22 cellular contexts compared by ENCODE assay signal in genomic region chr16:84990782-84991181, GRCh38. TPM values are rescaled to one million over a fixed set of nuclear protein-coding genes. Genes with fewer than 3 reads are reported as not detected.
DNase-seq lines count a peak whose midpoint lies in the region; FAIRE-seq and TF ChIP-seq lines count a peak whose summit lies in the region.
"Had no signal": no experiment of that assay in that cellular context is flagged by ENCODE, and none has a peak within 500 bp of the region (broad histone marks: within the 10 kb centered on the region; RNA-seq: fewer than 3 reads in every experiment).

No MANE protein-coding gene starts in this region.

- no peak overlapping the region for H3K27ac ChIP-seq in brain microvascular endothelial cell
- H3K27ac ChIP-seq: SJSA1 had no signal

- 93 to 97% methylated on average over 9 of the region's 9 CpGs for WGBS in lower leg skin, 2 donors

- DNase-seq in CD14-positive monocyte (ENCODE audit: low spot score) (no peak), G401 (ENCODE audit: low spot score) (peak; percentile 66), osteocyte (ENCODE audit: extremely low spot score, unreplicated experiment) (no peak), NCI-H748 (lab: John Stamatoyannopoulos, UW; ENCODE audit: unreplicated experiment) (no peak), brain microvascular endothelial cell (no peak), lower leg skin (ENCODE audit: low spot score in 2 of 2) (no peak), H54 (ENCODE audit: insufficient read length, low spot score) (no peak)
- DNase-seq: DMS79, Karpas-422, MV-4-11, NCI-H1694, NCI-H2081, NCI-H2171, NCI-H526, OCI-M1 had no signal

- peaks cover 0 to 3% (median 0%) of the 10 kb centered on the region in 3 donors for H3K27me3 Mint-ChIP-seq in CD14-positive monocyte (ENCODE audit: low read depth in 3 of 3)
- H3K27me3 Mint-ChIP-seq in dendritic cell treated with granulocyte-macrophage colony-stimulating factor and Interleukin-4, amounts not matched to agents 40 ng/mL and 50 ng/mL, for 4 days = no peaks in the 10 kb centered on the region
- H3K27me3 Mint-ChIP-seq in osteocyte (ENCODE audit: unreplicated experiment) = no peaks in the 10 kb centered on the region
- H3K27me3 Mint-ChIP-seq: B cell had no signal

- peaks cover 89 to 98% of the 10 kb centered on the region in 2 donors for H3K36me3 Mint-ChIP-seq in CD14-positive monocyte
- H3K36me3 Mint-ChIP-seq in dendritic cell treated with granulocyte-macrophage colony-stimulating factor and Interleukin-4, amounts not matched to agents 40 ng/mL and 50 ng/mL, for 4 days (ENCODE audit: low read depth) = peaks cover 100% of the 10 kb centered on the region
- H3K36me3 Mint-ChIP-seq in osteocyte (ENCODE audit: unreplicated experiment) = peaks cover 31% of the 10 kb centered on the region

- no peaks in the 10 kb centered on the region for H3K27me3 ChIP-seq in brain microvascular endothelial cell (replicated peaks)
- H3K27me3 ChIP-seq: SJSA1 had no signal

- H3K9me3 Mint-ChIP-seq in CD14-positive monocyte (peaks cover 0 to 2% (median 0%) of the 10 kb centered on the region in 7 donors), osteocyte (ENCODE audit: unreplicated experiment) (no peaks in the 10 kb centered on the region)
- H3K9me3 Mint-ChIP-seq in dendritic cell treated with granulocyte-macrophage colony-stimulating factor and Interleukin-4, amounts not matched to agents 40 ng/mL and 50 ng/mL, for 4 days = no peaks in the 10 kb centered on the region

- H3K27ac Mint-ChIP-seq in CD14-positive monocyte = peak overlapping the region in 4 of 7 donors; percentile 33 to 99 (median 79)
- H3K27ac Mint-ChIP-seq in dendritic cell treated with granulocyte-macrophage colony-stimulating factor and Interleukin-4, amounts not matched to agents 40 ng/mL and 50 ng/mL, for 4 days = peak overlapping the region; percentile 1
- peak overlapping the region; percentile 23 for H3K27ac Mint-ChIP-seq in osteocyte (ENCODE audit: unreplicated experiment)
- H3K27ac Mint-ChIP-seq: B cell had no signal

- H3K4me1 Mint-ChIP-seq in CD14-positive monocyte (peaks cover 75% of the 10 kb centered on the region), osteocyte (ENCODE audit: unreplicated experiment) (peaks cover 74% of the 10 kb centered on the region)
- H3K4me1 Mint-ChIP-seq in dendritic cell treated with granulocyte-macrophage colony-stimulating factor and Interleukin-4, amounts not matched to agents 40 ng/mL and 50 ng/mL, for 4 days (ENCODE audit: low read depth) = peaks cover 76% of the 10 kb centered on the region

- TF ChIP-seq CTCF in CD14-positive monocyte (IDR thresholded peaks at IDR 0.05) (no peak), osteocyte (IDR thresholded peaks at IDR 0.05) (no peak), brain microvascular endothelial cell (IDR thresholded peaks at IDR 0.05; ENCODE audit: low read depth, low read length, missing control alignments) (no peak), lower leg skin (IDR thresholded peaks at IDR 0.05) (no peak)

- no peak for FAIRE-seq in H54 (lab: Jason Lieb, UNC)
- FAIRE-seq: A549, GM12878, RCC 7860 had no signal

- H3K4me3 Mint-ChIP-seq in CD14-positive monocyte (no peak overlapping the region), osteocyte (ENCODE audit: unreplicated experiment) (no peak overlapping the region)
- H3K4me3 Mint-ChIP-seq in dendritic cell treated with granulocyte-macrophage colony-stimulating factor and Interleukin-4, amounts not matched to agents 40 ng/mL and 50 ng/mL, for 4 days = no peak overlapping the region
- H3K4me3 Mint-ChIP-seq: B cell had no signal

- in situ Hi-C loops in G401 (cut with HindIII; ENCODE audit: low sequenced_read_pairs) (no loop called here), brain microvascular endothelial cell (cut with HindIII; ENCODE audit: low pct_ligation_motif_present, low sequenced_read_pairs) (no loop called here)

- intact Hi-C loops in CD14-positive monocyte (cut with micrococcal nuclease) (loop anchor here in 1 of 2 donors (5.0 kb wide), 1 partner anchor 37 kb away; the partner anchor contains the start of gene KIAA0513), lower leg skin (cut with DNase I; ENCODE audit: low total_unique reads) (no loop called here)
- intact Hi-C loops in dendritic cell treated with granulocyte-macrophage colony-stimulating factor and Interleukin-4, amounts not matched to agents 40 ng/mL and 50 ng/mL, for 4 days (cut with micrococcal nuclease) = no loop called here

- no peak for TF ChIP-seq POLR2A in lower leg skin (IDR thresholded peaks at IDR 0.05)
- TF ChIP-seq POLR2A in H54 (IDR thresholded peaks at IDR 0.05; ENCODE audit: low read depth, low read length) = no peak

- H3K4me3 ChIP-seq in brain microvascular endothelial cell (ENCODE audit: low read depth, low read length) (no peak overlapping the region), lower leg skin (ENCODE audit: low read depth, poor library complexity, severe bottlenecking) (no peak overlapping the region)
- H3K4me3 ChIP-seq: A549, GM12878, HAP-1, SJSA1 had no signal

- peaks cover 51% of the 10 kb centered on the region for H3K36me3 ChIP-seq in brain microvascular endothelial cell (replicated peaks)

RNA-seq across cellular contexts. Expression of gene ZDHHC7, which starts 20.6 kb away (rescaled TPM):
- polyA plus RNA-seq in CD14-positive monocyte = 100 to 1,000 TPM in 1 of 2 donors, 10 to 100 TPM in 1; 99.7 to 129 TPM
- 32.9 and 46.2 TPM in 2 replicates for total RNA-seq in G401 (2014; rRNA removed; shearing (Covaris generic))
- total RNA-seq in osteocyte = 53.6 and 53.7 TPM in 2 replicates
- 10 to 100 TPM; 39.7 to 56.5 (median 47.3) TPM for total RNA-seq in lower leg skin

RNA-seq across cellular contexts. Expression of gene KIAA0513, which starts 36.8 kb away (rescaled TPM):
- polyA plus RNA-seq in CD14-positive monocyte = 10 to 100 TPM; 21.4 to 32.7 TPM
- 5.5 and 10.5 TPM in 2 replicates for total RNA-seq in G401 (2014; rRNA removed; shearing (Covaris generic))
- 10.6 and 12.4 TPM in 2 replicates for total RNA-seq in osteocyte
- 10 to 100 TPM; 37.5 to 48.1 (median 39.2) TPM for total RNA-seq in lower leg skin

Comparison
In these comparisons a context has a peak if more than half of its experiments do, and no peak if none do; other contexts are left out.
1. H3K27ac Mint-ChIP-seq: peak in every context shown above with its lines; median percentile 79 in CD14-positive monocyte; 23 in osteocyte; 1 in dendritic cell treated with granulocyte-macrophage colony-stimulating factor and Interleukin-4, amounts not matched to agents 40 ng/mL and 50 ng/mL, for 4 days.